19 cellular contexts compared by ENCODE assay signal in the genomic region with DNA sequence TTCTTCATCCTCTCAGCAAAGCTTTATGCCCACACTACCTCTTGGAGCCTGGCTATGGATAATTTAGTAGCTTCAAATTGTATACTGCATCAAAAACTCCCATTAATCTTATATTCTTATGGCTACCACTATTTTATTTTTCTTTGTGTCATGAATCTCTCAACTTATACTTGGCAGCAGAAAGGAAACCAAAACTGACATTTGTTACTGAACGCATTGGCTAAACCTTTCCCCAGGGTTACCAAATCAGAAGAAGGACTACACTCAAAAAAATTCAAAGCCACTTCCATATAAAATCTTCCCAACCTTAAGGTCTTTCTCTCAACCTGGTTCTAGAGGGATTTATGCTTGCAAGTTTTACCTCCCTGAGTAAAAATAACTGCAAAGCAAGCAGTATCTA.
"Had no signal": no experiment of that assay in that cellular context is flagged by ENCODE, and none has a peak within 500 bp of the region (broad histone marks: within the 10 kb centered on the region; RNA-seq: fewer than 3 reads in every experiment).

No MANE protein-coding gene starts in this region.

- H3K36me3 ChIP-seq: cardiac muscle cell, heart left ventricle, tibial artery had no signal

- H3K9ac ChIP-seq: parathyroid adenoma had no signal

- H3K4me1 Mint-ChIP-seq: activated CD4-positive, alpha-beta memory T cell treated with anti-CD3 and anti-CD28 coated beads, Interleukin-2, amount 10 ng/mL, durations not matched to agents 7 days and 5 days; activated CD4-positive, alpha-beta T cell treated with anti-CD3 and anti-CD28 coated beads, Interleukin-2, amount 10 ng/mL, durations not matched to agents 24 days and 14 days; activated naive CD8-positive, alpha-beta T cell treated with anti-CD3 and anti-CD28 coated beads, Interleukin-2, amount 50 U/mL, for 24 hours; stimulated activated naive CD8-positive, alpha-beta T cell treated with anti-CD3 and anti-CD28 coated beads, Interleukin-15, amount 100 ng/mL, for 72 hours had no signal

- H3K9me3 ChIP-seq: body of pancreas, heart left ventricle, tibial artery had no signal

- ATAC-seq: activated CD4-positive, CD25-positive, alpha-beta regulatory T cell treated with anti-CD3 and anti-CD28 coated beads, Interleukin-2, amount 50 U/mL, for 24 hours; activated naive CD8-positive, alpha-beta T cell treated with anti-CD3 and anti-CD28 coated beads, Interleukin-2, amount 50 U/mL, for 24 hours; activated T-cell treated with anti-CD3 and anti-CD28 coated beads, Interleukin-2, amount 50 U/mL, for 72 hours; body of pancreas; heart left ventricle; natural killer cell treated with Interleukin-12 subunit alpha and Interleukin-12 subunit beta and Interleukin-15 and Interleukin-18, amount 100 ng/mL, for 72 hours; right cardiac atrium; stimulated activated naive CD8-positive, alpha-beta T cell treated with anti-CD3 and anti-CD28 coated beads, Interleukin-15, amount 100 ng/mL, for 72 hours had no signal

- DNase-seq: activated CD4-positive, alpha-beta memory T cell treated with anti-CD3 and anti-CD28 coated beads, Interleukin-2, amount 10 ng/mL, durations not matched to agents 7 days and 5 days; activated CD4-positive, alpha-beta T cell treated with anti-CD3 and anti-CD28 coated beads, Interleukin-2, amount 10 ng/mL, durations not matched to agents 24 days and 14 days; activated gamma-delta T cell; activated naive CD4-positive, alpha-beta T cell treated with anti-CD3 and anti-CD28 coated beads, Interleukin-2, amount 50 U/mL, for 16 hours; activated naive CD8-positive, alpha-beta T cell treated with anti-CD3 and anti-CD28 coated beads, Interleukin-2, amount 50 U/mL, for 24 hours; activated T-cell treated with anti-CD3 and anti-CD28 coated beads, Interleukin-2, amount 50 U/mL, for 72 hours; anterior cingulate cortex; body of pancreas; heart left ventricle; nucleus accumbens; right cardiac atrium; stimulated activated CD4-positive, alpha-beta T cell treated with anti-CD3 and anti-CD28 coated beads, Interleukin-4, amount 100 ng/mL, for 4 hours; stimulated activated naive CD8-positive, alpha-beta T cell treated with anti-CD3 and anti-CD28 coated beads, Interleukin-15, amount 100 ng/mL, for 72 hours; tibial artery had no signal

- H3K27ac ChIP-seq: body of pancreas, cardiac muscle cell, epithelial cell of prostate, heart left ventricle, parathyroid adenoma, tibial artery had no signal

- H3K79me2 ChIP-seq: parathyroid adenoma had no signal

- H3K4me1 ChIP-seq: body of pancreas, heart left ventricle, parathyroid adenoma, tibial artery had no signal

- H3K27me3 Mint-ChIP-seq: activated CD4-positive, alpha-beta memory T cell treated with anti-CD3 and anti-CD28 coated beads, Interleukin-2, amount 10 ng/mL, durations not matched to agents 7 days and 5 days; activated CD4-positive, alpha-beta T cell treated with anti-CD3 and anti-CD28 coated beads, Interleukin-2, amount 10 ng/mL, durations not matched to agents 24 days and 14 days; activated naive CD8-positive, alpha-beta T cell treated with anti-CD3 and anti-CD28 coated beads, Interleukin-2, amount 50 U/mL, for 24 hours; natural killer cell treated with Interleukin-12 subunit alpha and Interleukin-12 subunit beta and Interleukin-15 and Interleukin-18, amount 100 ng/mL, for 72 hours; stimulated activated naive CD8-positive, alpha-beta T cell treated with anti-CD3 and anti-CD28 coated beads, Interleukin-15, amount 100 ng/mL, for 72 hours had no signal

- H3K27ac Mint-ChIP-seq: activated CD4-positive, alpha-beta memory T cell treated with anti-CD3 and anti-CD28 coated beads, Interleukin-2, amount 10 ng/mL, durations not matched to agents 7 days and 5 days; activated CD4-positive, alpha-beta T cell treated with anti-CD3 and anti-CD28 coated beads, Interleukin-2, amount 10 ng/mL, durations not matched to agents 24 days and 14 days; activated naive CD8-positive, alpha-beta T cell treated with anti-CD3 and anti-CD28 coated beads, Interleukin-2, amount 50 U/mL, for 24 hours; activated T-cell treated with anti-CD3 and anti-CD28 coated beads, Interleukin-2, amount 50 U/mL, for 72 hours; natural killer cell treated with Interleukin-12 subunit alpha and Interleukin-12 subunit beta and Interleukin-15 and Interleukin-18, amount 100 ng/mL, for 72 hours; stimulated activated naive CD8-positive, alpha-beta T cell treated with anti-CD3 and anti-CD28 coated beads, Interleukin-15, amount 100 ng/mL, for 72 hours had no signal

- H3K4me3 ChIP-seq: body of pancreas, cardiac muscle cell, heart left ventricle, tibial artery had no signal

- H2AFZ ChIP-seq: parathyroid adenoma had no signal

- H3K27me3 ChIP-seq: body of pancreas, cardiac muscle cell, heart left ventricle, tibial artery had no signal

- H3K4me3 Mint-ChIP-seq: activated CD4-positive, alpha-beta memory T cell treated with anti-CD3 and anti-CD28 coated beads, Interleukin-2, amount 10 ng/mL, durations not matched to agents 7 days and 5 days; activated CD4-positive, alpha-beta T cell treated with anti-CD3 and anti-CD28 coated beads, Interleukin-2, amount 10 ng/mL, durations not matched to agents 24 days and 14 days; activated naive CD8-positive, alpha-beta T cell treated with anti-CD3 and anti-CD28 coated beads, Interleukin-2, amount 50 U/mL, for 24 hours; activated T-cell treated with anti-CD3 and anti-CD28 coated beads, Interleukin-2, amount 50 U/mL, for 72 hours; natural killer cell treated with Interleukin-12 subunit alpha and Interleukin-12 subunit beta and Interleukin-15 and Interleukin-18, amount 100 ng/mL, for 72 hours; stimulated activated naive CD8-positive, alpha-beta T cell treated with anti-CD3 and anti-CD28 coated beads, Interleukin-15, amount 100 ng/mL, for 72 hours had no signal
